ENCODE assay signal across 26 cellular contexts in genomic region chr10:64156131-64156530, GRCh38.
"Had no signal": no experiment of that assay in that cellular context is flagged by ENCODE, and none has a peak within 500 bp of the region (broad histone marks: within the 10 kb centered on the region; RNA-seq: fewer than 3 reads in every experiment).

No MANE protein-coding gene starts in this region.

- H3K27ac ChIP-seq: brain microvascular endothelial cell, coronary artery, dorsolateral prefrontal cortex had no signal

- H3K4me3 ChIP-seq: coronary artery, dorsolateral prefrontal cortex had no signal

- H3K27me3 ChIP-seq: brain microvascular endothelial cell, dorsolateral prefrontal cortex had no signal

- DNase-seq: activated CD4-positive, alpha-beta memory T cell treated with anti-CD3 and anti-CD28 coated beads, Interleukin-2, amount 10 ng/mL, durations not matched to agents 7 days and 5 days; activated CD4-positive, alpha-beta T cell treated with anti-CD3 and anti-CD28 coated beads for 1 hour; activated CD4-positive, alpha-beta T cell treated with anti-CD3 and anti-CD28 coated beads for 4 hours; activated CD4-positive, alpha-beta T cell treated with anti-CD3 and anti-CD28 coated beads, Interleukin-2, amount 10 ng/mL, durations not matched to agents 7 days and 5 days; activated CD4-positive, alpha-beta T cell treated with anti-CD3 and anti-CD28 coated beads, Interleukin-2, amount 50 U/mL, for 4 hours; activated CD4-positive, CD25-positive, alpha-beta regulatory T cell; activated CD8-positive, alpha-beta memory T cell treated with anti-CD3 and anti-CD28 coated beads, Interleukin-2, amount 50 U/mL, for 48 hours; activated effector memory CD4-positive, alpha-beta T cell treated with Interleukin-2 at 50 U/mL for 16 hours; activated gamma-delta T cell treated with Interleukin-2 at 50 U/mL for 16 hours; activated naive CD4-positive, alpha-beta T cell treated with anti-CD3 and anti-CD28 coated beads, Interleukin-2, amount 50 U/mL, for 16 hours; activated naive CD4-positive, alpha-beta T cell treated with Interleukin-2 at 50 U/mL for 16 hours; activated T-cell treated with anti-CD3 and anti-CD28 coated beads for 4 hours; activated T-cell treated with anti-CD3 and anti-CD28 coated beads, Interleukin-2, amount 50 U/mL, for 24 hours; amniotic stem cell; anterior cingulate cortex; brain microvascular endothelial cell; effector memory CD4-positive, alpha-beta T cell; endodermal cell; foreskin fibroblast; head of caudate nucleus; T-helper 1 cell; T-helper 17 cell had no signal

- H3K36me3 ChIP-seq: brain microvascular endothelial cell had no signal

- ATAC-seq: activated T-helper 17 cell treated with anti-CD3 and anti-CD28 coated beads, Interleukin-2, amount 50 U/mL, for 72 hours; esophagus mucosa; T-helper 17 cell had no signal
